In the genomic region with DNA sequence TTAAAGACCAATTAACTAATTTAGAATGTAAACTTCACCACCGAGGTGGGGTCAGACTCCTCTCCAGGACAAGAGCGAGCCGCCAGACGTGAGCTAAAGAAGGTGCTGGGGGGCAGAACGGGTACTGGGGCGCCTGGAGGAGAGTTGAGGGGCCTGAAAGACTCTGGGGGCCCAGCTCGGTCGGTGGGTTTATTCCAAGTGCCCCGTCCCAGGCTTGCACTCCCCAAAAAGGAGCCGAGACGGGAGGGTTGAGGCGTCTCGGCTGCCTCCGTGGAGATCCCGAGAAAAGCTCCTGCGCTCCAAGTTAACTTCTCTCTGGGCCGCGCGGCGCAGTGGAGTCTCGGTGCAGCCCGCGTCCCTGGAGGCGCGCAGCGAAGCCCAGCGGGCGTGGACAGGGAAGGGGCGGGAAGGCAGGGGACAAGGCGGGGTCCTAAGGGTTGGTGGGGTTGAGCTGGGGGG, we compare ENCODE assay signal across 9 cellular contexts.
DNase-seq lines count a peak whose midpoint lies in the region; ATAC-seq and TF ChIP-seq lines count a peak whose summit lies in the region.
"Had no signal": no experiment of that assay in that cellular context is flagged by ENCODE, and none has a peak within 500 bp of the region (broad histone marks: within the 10 kb centered on the region; RNA-seq: fewer than 3 reads in every experiment).

No MANE protein-coding gene starts in this region.

- H3K36me3 ChIP-seq in mammary epithelial cell (ENCODE audit: insufficient read depth, low read length) (no peaks in the 10 kb centered on the region), testis (ENCODE audit: low read depth, missing control alignments) (no peaks in the 10 kb centered on the region)
- H3K36me3 ChIP-seq: BLaER1 had no signal

- H3K27me3 ChIP-seq in mammary epithelial cell (ENCODE audit: insufficient read depth, low read length), result peaks cover 13% of the 10 kb centered on the region
- H3K27me3 ChIP-seq in testis, result no peaks in the 10 kb centered on the region
- H3K27me3 ChIP-seq: BLaER1 had no signal

- WGBS in mammary epithelial cell (ENCODE audit: low coverage, missing lambda C conversion rate), result no CpG with 5 or more reads among the region's 30 CpGs
- 2 to 6% methylated on average over 9 to 30 of the region's 30 CpGs for WGBS in testis, 2 donors

- no peak overlapping the region for H2AFZ ChIP-seq in mammary epithelial cell (ENCODE audit: low read depth, low read length)

- POLR2A ChIA-PET in activated CD4-positive, alpha-beta T cell treated with anti-CD3 and anti-CD28 coated beads for 36 hours (lab: Charles Lee), result no interaction called here

- H3K4me3 ChIP-seq in mammary epithelial cell (replicated peaks in 1 of 3; ENCODE audit: insufficient read depth in 1 of 3, low read depth in 2 of 3, low read length in 3 of 3) (no peak overlapping the region), testis (peak overlapping the region in 1 of 2 donors; percentile 51)
- H3K4me3 ChIP-seq: BLaER1 had no signal

- DNase-seq in activated CD4-positive, alpha-beta T cell treated with anti-CD3 and anti-CD28 coated beads for 36 hours, result peak; percentile 11
- DNase-seq in activated CD4-positive, alpha-beta T cell treated with anti-CD3 and anti-CD28 coated beads for 4 hours, result no peak
- DNase-seq in mammary epithelial cell (no peak), kidney tubule cell (ENCODE audit: low spot score) (peak; percentile 8), testis (peak; percentile 31), hypothalamus (lab: John Stamatoyannopoulos, UW) (no peak), HPDE6-E6E7 (ENCODE audit: extremely low spot score) (no peak)

- H3K4me1 ChIP-seq in mammary epithelial cell (ENCODE audit: insufficient read depth, low read length), result no peaks in the 10 kb centered on the region
- H3K4me1 ChIP-seq in testis, result no peaks in the 10 kb centered on the region
- H3K4me1 ChIP-seq: BLaER1 had no signal

- peak; percentile 42 for ATAC-seq in activated CD4-positive, alpha-beta T cell treated with anti-CD3 and anti-CD28 coated beads for 36 hours
- ATAC-seq in HG02678 (IDR thresholded peaks at IDR 0.05; ENCODE audit: unreplicated experiment), result no peak

- TF ChIP-seq CTCF in mammary epithelial cell (conservative IDR thresholded peaks at IDR 0.05 in 1 of 2, IDR thresholded peaks at IDR 0.05 in 1 of 2; ENCODE audit: extremely low read depth in 1 of 2, insufficient read depth in 1 of 2, low read depth in 1 of 2, low read length in 2 of 2), result no peak
- TF ChIP-seq CTCF in testis (IDR thresholded peaks at IDR 0.05), result no peak

- peak overlapping the region; percentile 52 for H3K4me3 Mint-ChIP-seq in activated CD4-positive, alpha-beta T cell treated with anti-CD3 and anti-CD28 coated beads for 36 hours

- intact Hi-C loops in activated CD4-positive, alpha-beta T cell treated with anti-CD3 and anti-CD28 coated beads for 36 hours (cut with DNase I, micrococcal nuclease), result loop anchor here (5.0 to 10.0 kb wide), 2 partner anchors 610 to 612 kb away; no protein-coding TSS in a partner anchor
- intact Hi-C loops in mammary epithelial cell (cut with micrococcal nuclease) (no loop called here), testis (cut with DNase I; ENCODE audit: low total_unique reads) (no loop called here)

- in situ Hi-C loops in mammary epithelial cell (cut with MboI; ENCODE audit: low sequenced_read_pairs in 2 of 2), result no loop called here

- H3K79me2 ChIP-seq in mammary epithelial cell (ENCODE audit: insufficient read depth, low read length), result no peaks in the 10 kb centered on the region

- dilution Hi-C loops in mammary epithelial cell (cut with HindIII; ENCODE audit: low sequenced_read_pairs), result no loop called here

- H3K9me3 ChIP-seq in mammary epithelial cell (replicated peaks; ENCODE audit: insufficient read depth, low read length) (no peaks in the 10 kb centered on the region), testis (no peaks in the 10 kb centered on the region)
- H3K9me3 ChIP-seq: BLaER1 had no signal

- H3K9ac ChIP-seq in mammary epithelial cell (ENCODE audit: insufficient read depth, low read length), result no peak overlapping the region
- H3K9ac ChIP-seq: BLaER1 had no signal

- H4K20me1 ChIP-seq in mammary epithelial cell (ENCODE audit: insufficient read depth, low read length), result no peaks in the 10 kb centered on the region
- H4K20me1 ChIP-seq: BLaER1 had no signal

- H3K27me3 Mint-ChIP-seq in activated CD4-positive, alpha-beta T cell treated with anti-CD3 and anti-CD28 coated beads for 36 hours, result peaks cover 24% of the 10 kb centered on the region

- no peak overlapping the region for H3K27ac ChIP-seq in mammary epithelial cell (ENCODE audit: insufficient read depth, low read depth, low read length)
- H3K27ac ChIP-seq in testis, result no peak overlapping the region
- H3K27ac ChIP-seq: BLaER1 had no signal

- peak overlapping the region; percentile 3 for H3K4me2 ChIP-seq in mammary epithelial cell (ENCODE audit: insufficient read depth, low read depth, low read length)
- H3K4me2 ChIP-seq: BLaER1 had no signal

- no peaks in the 10 kb centered on the region for H3K9me3 Mint-ChIP-seq in activated CD4-positive, alpha-beta T cell treated with anti-CD3 and anti-CD28 coated beads for 36 hours (ENCODE audit: low read depth)

- H3K36me3 Mint-ChIP-seq in activated CD4-positive, alpha-beta T cell treated with anti-CD3 and anti-CD28 coated beads for 36 hours (ENCODE audit: low read depth), result peaks cover 2% of the 10 kb centered on the region

- no peak for TF ChIP-seq POLR2A in testis (IDR thresholded peaks at IDR 0.05)

- no peak overlapping the region for H3K27ac Mint-ChIP-seq in activated CD4-positive, alpha-beta T cell treated with anti-CD3 and anti-CD28 coated beads for 36 hours

- BruUV-seq in mammary epithelial cell (replicated peaks; lab: Mats Ljungman, UMichigan), result no TSS peak

- CTCF ChIA-PET in activated CD4-positive, alpha-beta T cell treated with anti-CD3 and anti-CD28 coated beads for 36 hours (lab: Charles Lee), result no interaction called here
- CTCF ChIA-PET in mammary epithelial cell (lab: Charles Lee; ENCODE audit: low non-redundant PET), result interaction anchor here (0.6 kb wide), 1 partner anchor 116 kb away, joined by 3 read pairs; no protein-coding TSS in a partner anchor

- H3K4me1 Mint-ChIP-seq in activated CD4-positive, alpha-beta T cell treated with anti-CD3 and anti-CD28 coated beads for 36 hours, result peaks cover 7% of the 10 kb centered on the region

Comparison
In these comparisons a context has a peak if more than half of its experiments do, and no peak if none do; other contexts are left out.
1. DNase-seq: peak in activated CD4-positive, alpha-beta T cell treated with anti-CD3 and anti-CD28 coated beads for 36 hours (single experiment), kidney tubule cell (single experiment) and testis (single experiment); none in activated CD4-positive, alpha-beta T cell treated with anti-CD3 and anti-CD28 coated beads for 4 hours (0 of 2), mammary epithelial cell (single experiment), hypothalamus (0 of 51) and HPDE6-E6E7 (single experiment).
2. intact Hi-C loops: an anchor here in activated CD4-positive, alpha-beta T cell treated with anti-CD3 and anti-CD28 coated beads for 36 hours (5.0 to 10.0 kb wide); none called in mammary epithelial cell and testis.